In genomic region chr4:168437192-168437938, GRCh38 we compare ENCODE assay signal across 22 cellular contexts.
"Had no signal": no experiment of that assay in that cellular context is flagged by ENCODE, and none has a peak within 500 bp of the region (broad histone marks: within the 10 kb centered on the region; RNA-seq: fewer than 3 reads in every experiment).

No MANE protein-coding gene starts in this region.

- DNase-seq: activated CD4-positive, alpha-beta T cell treated with anti-CD3 and anti-CD28 coated beads, Interleukin-2, amount 50 U/mL, for 48 hours; activated gamma-delta T cell; activated T-cell treated with anti-CD3 and anti-CD28 coated beads, Interleukin-2, amount 50 U/mL, for 4 hours; aorta; brain microvascular endothelial cell; colonic mucosa; endodermal cell; gastrocnemius medialis; head of caudate nucleus; kidney; left lung; mammary epithelial cell; midbrain; sigmoid colon; spleen; stimulated activated CD4-positive, alpha-beta T cell treated with anti-CD3 and anti-CD28 coated beads, Interleukin-2, amount 100 ng/mL, for 24 hours; testis had no signal

- H3K36me3 ChIP-seq: brain microvascular endothelial cell, colonic mucosa had no signal

- H3K9me3 Mint-ChIP-seq: activated T-cell treated with anti-CD3 and anti-CD28 coated beads, Interleukin-2, amount 50 U/mL, for 4 hours; central memory CD8-positive, alpha-beta T cell had no signal

- H3K4me3 Mint-ChIP-seq: activated T-cell treated with anti-CD3 and anti-CD28 coated beads, Interleukin-2, amount 50 U/mL, for 4 hours; central memory CD8-positive, alpha-beta T cell; endodermal cell; nephron; type B pancreatic cell had no signal

- H3K4me3 ChIP-seq: colonic mucosa, gastrocnemius medialis, left lung, sigmoid colon, SK-N-MC, spleen, testis had no signal

- ATAC-seq: gastrocnemius medialis, left lung had no signal

- H3K4me1 Mint-ChIP-seq: endodermal cell had no signal

- H3K9me3 ChIP-seq: colonic mucosa, gastrocnemius medialis, left lung, sigmoid colon, spleen, testis had no signal

- H3K4me1 ChIP-seq: colonic mucosa, gastrocnemius medialis, parathyroid adenoma, sigmoid colon, testis had no signal

- H3K27ac ChIP-seq: brain microvascular endothelial cell, colonic mucosa, gastrocnemius medialis, left lung, parathyroid adenoma, sigmoid colon, SK-N-MC, spleen, testis had no signal

- H3K27me3 Mint-ChIP-seq: central memory CD8-positive, alpha-beta T cell; type B pancreatic cell had no signal

- H3K27ac Mint-ChIP-seq: endodermal cell, nephron, type B pancreatic cell had no signal
